14 cellular contexts compared by ENCODE assay signal in the genomic region with DNA sequence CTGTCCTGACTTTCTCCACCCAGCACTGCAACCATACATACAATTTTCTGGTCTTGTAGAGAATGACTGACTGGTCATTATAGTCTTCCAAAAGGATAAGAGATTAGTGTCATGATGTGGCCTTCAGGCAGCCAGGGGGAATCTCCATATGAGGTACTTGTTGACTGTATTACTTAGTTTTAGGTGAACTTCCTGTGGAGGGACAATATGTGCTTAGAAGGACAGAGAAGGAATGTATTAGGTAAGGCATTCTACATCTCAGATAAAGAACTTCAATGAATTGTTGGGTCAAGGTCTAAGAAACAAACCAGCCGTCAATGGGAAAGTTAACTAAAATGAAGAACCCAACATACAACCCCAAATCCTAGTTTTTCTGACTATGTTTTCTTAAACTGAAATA.
A peak's percentile ranks its signal among the peaks of the same experiment; 100 is the strongest.
DNase-seq lines count a peak whose midpoint lies in the region; ATAC-seq, FAIRE-seq and TF ChIP-seq lines count a peak whose summit lies in the region.
"Had no signal": no experiment of that assay in that cellular context is flagged by ENCODE, and none has a peak within 500 bp of the region (broad histone marks: within the 10 kb centered on the region; RNA-seq: fewer than 3 reads in every experiment).

No MANE protein-coding gene starts in this region.

- H3K4me3 ChIP-seq in IMR-90 (ENCODE audit: insufficient read depth, low read depth, low read length) (no peak overlapping the region), brain microvascular endothelial cell (ENCODE audit: low read depth, low read length) (no peak overlapping the region), keratinocyte (ENCODE audit: control insufficient read depth in 2 of 3, extremely low read depth in 1 of 3, insufficient read depth in 2 of 3, low read depth in 1 of 3, low read length in 3 of 3) (no peak overlapping the region), heart right ventricle (no peak overlapping the region)

- peak overlapping the region; percentile 79 for H2BK20ac ChIP-seq in IMR-90 (ENCODE audit: low read depth, low read length)

- CTCF ChIA-PET in IMR-90 (lab: Yijun Ruan, JAX) = interaction anchor here (0.6 to 1.0 kb wide), 2 partner anchors 12 to 131 kb away, joined by 3 to 5 read pairs; no protein-coding TSS in a partner anchor

- H2BK5ac ChIP-seq in IMR-90 (ENCODE audit: low read depth, low read length, poor library complexity, severe bottlenecking) = peak overlapping the region; percentile 43

- H3K79me2 ChIP-seq in keratinocyte (ENCODE audit: control insufficient read depth, insufficient read depth, low read length) = no peaks in the 10 kb centered on the region

- intact Hi-C loops in IMR-90 (cut with micrococcal nuclease) = no loop called here
- intact Hi-C loops in heart right ventricle (cut with DNase I) = loop anchor here in 1 of 10 donors (10.0 kb wide), 1 partner anchor 1453 kb away; no protein-coding TSS in a partner anchor

- H2AK5ac ChIP-seq in IMR-90 (ENCODE audit: low read depth, low read length) = peak overlapping the region; percentile 54

- H3K27me3 ChIP-seq in IMR-90 (ENCODE audit: control insufficient read depth, insufficient read depth, low read length) (no peaks in the 10 kb centered on the region), brain microvascular endothelial cell (replicated peaks) (no peaks in the 10 kb centered on the region), keratinocyte (ENCODE audit: control insufficient read depth, extremely low read depth, insufficient read depth, low read length) (no peaks in the 10 kb centered on the region), heart right ventricle (no peaks in the 10 kb centered on the region)

- H3K4me1 Mint-ChIP-seq in progenitor cell of endocrine pancreas (ENCODE audit: low read depth) = peaks cover 30% of the 10 kb centered on the region

- H2BK120ac ChIP-seq in IMR-90 (ENCODE audit: low read depth, low read length) = peak overlapping the region; percentile 89

- TF ChIP-seq CTCF in IMR-90 (conservative IDR thresholded peaks at IDR 0.05; ENCODE audit: low read depth, low read length) = no peak
- TF ChIP-seq CTCF in brain microvascular endothelial cell (IDR thresholded peaks at IDR 0.05; ENCODE audit: low read depth, low read length, missing control alignments) = no peak
- no peak for TF ChIP-seq CTCF in keratinocyte (optimal IDR thresholded peaks at IDR 0.05 in 1 of 3, IDR thresholded peaks at IDR 0.05 in 1 of 3, conservative IDR thresholded peaks at IDR 0.05 in 1 of 3; ENCODE audit: extremely low read depth in 1 of 3, insufficient read depth in 2 of 3, low read length in 3 of 3)
- TF ChIP-seq CTCF in progenitor cell of endocrine pancreas (IDR thresholded peaks at IDR 0.05; ENCODE audit: unreplicated experiment) = no peak
- TF ChIP-seq CTCF in heart right ventricle (IDR thresholded peaks at IDR 0.05) = no peak

- POLR2A ChIA-PET in IMR-90 (lab: Charles Lee; ENCODE audit: unreplicated experiment) = no interaction called here

- H3K9me3 Mint-ChIP-seq in progenitor cell of endocrine pancreas (ENCODE audit: low read depth) = peaks cover 5% of the 10 kb centered on the region
- H3K9me3 Mint-ChIP-seq: HFFc6 had no signal

- H3K56ac ChIP-seq in IMR-90 (ENCODE audit: extremely low read depth, insufficient read depth, low read length) = no peak overlapping the region

- H4K5ac ChIP-seq in IMR-90 (ENCODE audit: low read depth, low read length) = peak overlapping the region; percentile 70; the same call in 1 of the 2 replicates

- H3K36me3 Mint-ChIP-seq in progenitor cell of endocrine pancreas (ENCODE audit: insufficient read depth) = no peaks in the 10 kb centered on the region

- H4K91ac ChIP-seq in IMR-90 (ENCODE audit: insufficient read depth, low read depth, low read length) = peak overlapping the region; percentile 50; the same call in 1 of the 2 replicates

- H3K4me3 Mint-ChIP-seq in progenitor cell of endocrine pancreas (ENCODE audit: low read depth) = no peak overlapping the region
- H3K4me3 Mint-ChIP-seq: HFFc6 had no signal

- H3K14ac ChIP-seq in IMR-90 (replicated peaks; ENCODE audit: low read depth, low read length) = peak overlapping the region; percentile 65

- no peak for ATAC-seq in IMR-90 (ENCODE audit: low read depth)
- no peak for ATAC-seq in heart right ventricle

- no peak for TF ChIP-seq RAD21 in IMR-90 (IDR thresholded peaks at IDR 0.05; ENCODE audit: low read length)

- peak overlapping the region; percentile 69; the same call in 2 of the 3 replicates for H2BK15ac ChIP-seq in IMR-90 (ENCODE audit: low read depth, low read length)

- H2AFZ ChIP-seq in IMR-90 (replicated peaks; ENCODE audit: low read length, poor library complexity) (no peak overlapping the region), keratinocyte (ENCODE audit: control insufficient read depth, low read length) (peak overlapping the region; percentile 10)

- no peak overlapping the region for H2AK9ac ChIP-seq in IMR-90 (replicated peaks; ENCODE audit: low read depth, low read length, poor library complexity)

- H3K27ac Mint-ChIP-seq in progenitor cell of endocrine pancreas = peak overlapping the region; percentile 1
- H3K27ac Mint-ChIP-seq: HFFc6 had no signal

- H3K9ac ChIP-seq in IMR-90 (ENCODE audit: low read depth, low read length) = no peak overlapping the region
- no peak overlapping the region for H3K9ac ChIP-seq in keratinocyte (ENCODE audit: control insufficient read depth, extremely low read depth, insufficient read depth, low read length)

- H3K9me1 ChIP-seq in IMR-90 (ENCODE audit: insufficient read depth, low read length) (peaks cover 24% of the 10 kb centered on the region), keratinocyte (ENCODE audit: control insufficient read depth, extremely low read depth, insufficient read depth, low read length) (no peaks in the 10 kb centered on the region)

- H3K18ac ChIP-seq in IMR-90 (ENCODE audit: low read depth, low read length) = peak overlapping the region; percentile 90

- BruUV-seq in IMR-90 (replicated peaks; lab: Mats Ljungman, UMichigan) = no TSS peak

- no peaks in the 10 kb centered on the region for H3K36me3 ChIP-seq in IMR-90 (ENCODE audit: control insufficient read depth, insufficient read depth, low read length)
- no peaks in the 10 kb centered on the region for H3K36me3 ChIP-seq in brain microvascular endothelial cell (replicated peaks)
- H3K36me3 ChIP-seq in keratinocyte (ENCODE audit: control insufficient read depth in 2 of 2, extremely low read depth in 1 of 2, insufficient read depth in 2 of 2, low read length in 2 of 2) = no peaks in the 10 kb centered on the region
- no peaks in the 10 kb centered on the region for H3K36me3 ChIP-seq in heart right ventricle

- no peak overlapping the region for H3K27ac ChIP-seq in IMR-90 (ENCODE audit: insufficient read depth, low read length)
- peak overlapping the region; percentile 78 for H3K27ac ChIP-seq in brain microvascular endothelial cell
- H3K27ac ChIP-seq in keratinocyte (ENCODE audit: control insufficient read depth, insufficient read depth, low read length) = peak overlapping the region; percentile 57
- no peak overlapping the region for H3K27ac ChIP-seq in heart right ventricle
- H3K27ac ChIP-seq: C4-2B had no signal

- in situ Hi-C loops in IMR-90 (cut with MboI; ENCODE audit: low sequenced_read_pairs) (loop anchor here (25.0 kb wide), 1 partner anchor 295 kb away; a partner anchor contains a TSS), brain microvascular endothelial cell (cut with HindIII; ENCODE audit: low pct_ligation_motif_present, low sequenced_read_pairs) (no loop called here)

- peak overlapping the region; percentile 82 for H3K4ac ChIP-seq in IMR-90 (ENCODE audit: low read depth, low read length)

- FAIRE-seq in keratinocyte (lab: Jason Lieb, UNC) = no peak
- FAIRE-seq: GM12892 had no signal

- H3K79me1 ChIP-seq in IMR-90 (ENCODE audit: low read depth in 1 of 2, low read length in 2 of 2) = no peaks in the 10 kb centered on the region

- peak overlapping the region; percentile 57; the same call in 1 of the 2 replicates for H3K23ac ChIP-seq in IMR-90 (ENCODE audit: low read depth, low read length)

- H3K4me1 ChIP-seq in IMR-90 (ENCODE audit: control insufficient read depth, insufficient read depth, low read length) (peaks cover 24% of the 10 kb centered on the region), keratinocyte (ENCODE audit: control insufficient read depth, extremely low read depth, insufficient read depth, low read length) (peaks cover 42% of the 10 kb centered on the region), heart right ventricle (peaks cover 0 to 14% (median 7%) of the 10 kb centered on the region in 9 donors)

- dilution Hi-C loops in IMR-90 (cut with HindIII; ENCODE audit: low sequenced_read_pairs, unreplicated experiment) = no loop called here
- dilution Hi-C loops in keratinocyte (cut with MboI; ENCODE audit: extremely low pct_ligation_motif_present, low sequenced_read_pairs) = loop anchor here (25.0 kb wide), 1 partner anchor 130 kb away; no protein-coding TSS in a partner anchor

- no peak for TF ChIP-seq POLR2A in IMR-90 (IDR thresholded peaks at IDR 0.05; ENCODE audit: low read depth, low read length)

- peak overlapping the region in 1 of 2 experiments; percentile 58; a peak in 1 of 4 replicates for H4K8ac ChIP-seq in IMR-90 (ENCODE audit: low read depth in 2 of 2, low read length in 2 of 2)

- H3K9me3 ChIP-seq in IMR-90 (ENCODE audit: control insufficient read depth, insufficient read depth, low read length) = no peaks in the 10 kb centered on the region
- H3K9me3 ChIP-seq in keratinocyte (ENCODE audit: control insufficient read depth, low read depth, low read length) = no peaks in the 10 kb centered on the region
- H3K9me3 ChIP-seq in heart right ventricle = no peaks in the 10 kb centered on the region

- no peaks in the 10 kb centered on the region for H3K27me3 Mint-ChIP-seq in progenitor cell of endocrine pancreas

- H3K4me2 ChIP-seq in IMR-90 (ENCODE audit: low read depth, low read length) (peak overlapping the region; percentile 39; the same call in 1 of the 2 replicates), keratinocyte (ENCODE audit: control insufficient read depth, extremely low read depth, insufficient read depth, low read depth, low read length) (no peak overlapping the region)

- H4K20me1 ChIP-seq in IMR-90 (ENCODE audit: insufficient read depth, low read length) = no peaks in the 10 kb centered on the region
- no peaks in the 10 kb centered on the region for H4K20me1 ChIP-seq in keratinocyte (ENCODE audit: control insufficient read depth, extremely low read depth, insufficient read depth, low read length)

- DNase-seq in IMR-90 = no peak
- no peak for DNase-seq in brain microvascular endothelial cell
- no peak for DNase-seq in keratinocyte (ENCODE audit: low read depth, low spot score)
- DNase-seq in progenitor cell of endocrine pancreas (ENCODE audit: low spot score, unreplicated experiment) = no peak
- DNase-seq in iPS-NIHi7 (ENCODE audit: extremely low spot score) = no peak
- DNase-seq in hypothalamus (lab: John Stamatoyannopoulos, UW) = no peak
- DNase-seq in heart right ventricle = no peak
- no peak for DNase-seq in medulla oblongata (ENCODE audit: extremely low spot score)
- DNase-seq: HFFc6, NCI-H1436 treated with DMSO at 0.1 percent for 48 hours, NCI-H2029 treated with DMSO at 0.1 percent for 48 hours, NCI-H748 treated with DMSO at 0.1 percent for 48 hours had no signal

- no CpG with 5 or more reads among the region's 1 CpG for WGBS in IMR-90 (ENCODE audit: extremely low coverage in 2 of 2, insufficient read length in 1 of 2), 2 experiments
- WGBS in heart right ventricle, 2 donors = 95 to 96% methylated on average over 1 of the region's 1 CpG

TF ChIP-seq in IMR-90, 13 proteins besides CTCF, POLR2A, EP300 and RAD21 (continues in another document):
- no peak for TF ChIP-seq CEBPB (IDR thresholded peaks at IDR 0.05; ENCODE audit: low read depth, low read length)

Comparison
In these comparisons a context has a peak if more than half of its experiments do, and no peak if none do; other contexts are left out.
1. H3K27ac ChIP-seq: peak in brain microvascular endothelial cell (single experiment) and keratinocyte (single experiment); none in IMR-90 (single experiment) and heart right ventricle (0 of 10).